8 cellular contexts compared by ENCODE assay signal in genomic region chr11:64849600-64850356, GRCh38. TPM values are rescaled to one million over a fixed set of nuclear protein-coding genes. Genes with fewer than 3 reads are reported as not detected.
A peak's percentile ranks its signal among the peaks of the same experiment; 100 is the strongest.
DNase-seq lines count a peak whose midpoint lies in the region; ATAC-seq and TF ChIP-seq lines count a peak whose summit lies in the region.
"Had no signal": no experiment of that assay in that cellular context is flagged by ENCODE, and none has a peak within 500 bp of the region (broad histone marks: within the 10 kb centered on the region; RNA-seq: fewer than 3 reads in every experiment).

No MANE protein-coding gene starts in this region.

- H3K9me3 Mint-ChIP-seq in stimulated activated memory B cell treated with anti-CD40 and anti-IgM and Interleukin-4, amounts not matched to agents 10 μg/mL and 1 μg/mL and 100 μg/mL, for 72 hours: no peaks in the 10 kb centered on the region

- H3F3A ChIP-seq in PC-9 (ENCODE audit: insufficient read depth, low read depth): peaks cover 65% of the 10 kb centered on the region; the same call in 1 of the 2 replicates

- no peaks in the 10 kb centered on the region for H3K9me3 ChIP-seq in PC-9 (ENCODE audit: insufficient read depth, low read depth)

- H3K36me3 Mint-ChIP-seq in stimulated activated memory B cell treated with anti-CD40 and anti-IgM and Interleukin-4, amounts not matched to agents 10 μg/mL and 1 μg/mL and 100 μg/mL, for 72 hours: peaks cover 23% of the 10 kb centered on the region

- no peaks in the 10 kb centered on the region for H4K20me1 ChIP-seq in PC-9 (ENCODE audit: insufficient read depth)

- no peak overlapping the region for H3K27ac ChIP-seq in PC-9

- peaks cover 25% of the 10 kb centered on the region for H3K79me2 ChIP-seq in PC-9 (ENCODE audit: low read depth)

- H3K4me3 ChIP-seq in GM12875 (ENCODE audit: low read depth, low read length) (no peak overlapping the region), PC-9 (no peak overlapping the region)

- intact Hi-C loops in PC-9 (cut with micrococcal nuclease; ENCODE audit: unreplicated experiment) (loop anchor here (5.0 kb wide), 2 partner anchors 178 to 403 kb away; partner anchors contain the start of gene SNX15), Right ventricle myocardium superior (cut with DNase I) (loop anchor here (10.0 kb wide), 2 partner anchors 165 to 265 kb away; partner anchors contain the start of genes ARL2, TM7SF2 and ZNHIT2)

- no peak overlapping the region for H3K4me3 Mint-ChIP-seq in stimulated activated memory B cell treated with anti-CD40 and anti-IgM and Interleukin-4, amounts not matched to agents 10 μg/mL and 1 μg/mL and 100 μg/mL, for 72 hours

- TF ChIP-seq CTCF in GM12875 (IDR thresholded peaks at IDR 0.05; ENCODE audit: borderline replicate concordance, insufficient read depth, low read depth, low read length) (0 out of 2 replicates have a peak, but pooled peaks have one; percentile 6), PC-9 (conservative IDR thresholded peaks at IDR 0.05) (no peak)

- CTCF ChIA-PET in PC-9 (lab: Charles Lee): interaction anchor here (0.6 to 3.3 kb wide), 6 partner anchors 8 to 74 kb away, joined by 3 to 23 read pairs (median 6); partner anchors contain the start of gene PPP2R5B

- no peak overlapping the region for H2AFZ ChIP-seq in PC-9

- H3K27me3 ChIP-seq in PC-9 (ENCODE audit: insufficient read depth, low read depth): no peaks in the 10 kb centered on the region

- H3K27ac Mint-ChIP-seq in stimulated activated memory B cell treated with anti-CD40 and anti-IgM and Interleukin-4, amounts not matched to agents 10 μg/mL and 1 μg/mL and 100 μg/mL, for 72 hours: peak overlapping the region; percentile 91
- H3K27ac Mint-ChIP-seq: progenitor cell of endocrine pancreas had no signal

- BruUV-seq in PC-9 (replicated peaks; lab: Mats Ljungman, UMichigan): no TSS peak

- POLR2A ChIA-PET in PC-9 (lab: Charles Lee; ENCODE audit: unreplicated experiment): interaction anchor here (0.6 kb wide), 2 partner anchors 30 to 38 kb away, joined by 3 to 15 read pairs; no protein-coding TSS in a partner anchor

- H3K36me3 ChIP-seq in PC-9 (ENCODE audit: low read depth): peaks cover 12% of the 10 kb centered on the region; the same call in 1 of the 2 replicates

- H3K4me2 ChIP-seq in PC-9: peak overlapping the region; percentile 47; the same call in 1 of the 2 replicates

- peaks cover 82% of the 10 kb centered on the region for H3K4me1 Mint-ChIP-seq in stimulated activated memory B cell treated with anti-CD40 and anti-IgM and Interleukin-4, amounts not matched to agents 10 μg/mL and 1 μg/mL and 100 μg/mL, for 72 hours

- no peaks in the 10 kb centered on the region for H3K27me3 Mint-ChIP-seq in stimulated activated memory B cell treated with anti-CD40 and anti-IgM and Interleukin-4, amounts not matched to agents 10 μg/mL and 1 μg/mL and 100 μg/mL, for 72 hours
- H3K27me3 Mint-ChIP-seq: progenitor cell of endocrine pancreas had no signal

- ATAC-seq in Right ventricle myocardium superior (ENCODE audit: poor library complexity) (peak; percentile 25), GM18520 (IDR thresholded peaks at IDR 0.05; ENCODE audit: unreplicated experiment) (no peak), HG03196 (IDR thresholded peaks at IDR 0.05; ENCODE audit: unreplicated experiment) (no peak)
- ATAC-seq in stimulated activated memory B cell treated with anti-CD40 and anti-IgM and Interleukin-4, amounts not matched to agents 10 μg/mL and 1 μg/mL and 100 μg/mL, for 72 hours: no peak
- no peak for ATAC-seq in activated CD4-positive, CD25-positive, alpha-beta regulatory T cell treated with anti-CD3 and anti-CD28 coated beads, Interleukin-2, amount 50 U/mL, for 24 hours

- no peak for DNase-seq in PC-9
- peak; percentile 73 for DNase-seq in Right ventricle myocardium superior

- no peaks in the 10 kb centered on the region for H3K9me2 ChIP-seq in PC-9 (ENCODE audit: insufficient read depth)

- peaks cover 74% of the 10 kb centered on the region for H3K4me1 ChIP-seq in PC-9 (replicated peaks; ENCODE audit: insufficient read depth)

RNA-seq across cellular contexts. Expression of gene CDC42BPG, which starts 5.3 kb away (rescaled TPM):
- total RNA-seq in PC-9 (2021) (31.3 and 33.8 TPM in 2 replicates), Right ventricle myocardium superior (0.35 TPM)

RNA-seq across cellular contexts. Expression of gene EHD1, which starts 28.6 kb away (rescaled TPM):
- total RNA-seq in PC-9 (2021) (110 and 134 TPM in 2 replicates), Right ventricle myocardium superior (47.4 TPM)

RNA-seq across cellular contexts. Expression of gene MEN1, which starts 39.4 kb away (rescaled TPM):
- total RNA-seq in PC-9 (2021) (48.7 and 61.6 TPM in 2 replicates), Right ventricle myocardium superior (8.6 TPM)

RNA-seq across cellular contexts. Expression of gene MAP4K2, which starts 46.8 kb away (rescaled TPM):
- total RNA-seq in PC-9 (2021) (32.6 and 34.3 TPM in 2 replicates), Right ventricle myocardium superior (7.7 TPM)

Comparison
In these comparisons a context has a peak if more than half of its experiments do, and no peak if none do; other contexts are left out.
1. RNA of gene CDC42BPG, which starts 5.3 kb away (total RNA-seq): 31.3 to 33.8 TPM in PC-9; 0.35 TPM in Right ventricle myocardium superior (single experiment); every median in the first group is over 10 times any median in the second.